Comparison of ENCODE assay signal across 17 cellular contexts in genomic region chr1:169696273-169697100, GRCh38. TPM values are rescaled to one million over a fixed set of nuclear protein-coding genes. Genes with fewer than 3 reads are reported as not detected.
DNase-seq lines count a peak whose midpoint lies in the region; ATAC-seq and TF ChIP-seq lines count a peak whose summit lies in the region.
"Had no signal": no experiment of that assay in that cellular context is flagged by ENCODE, and none has a peak within 500 bp of the region (broad histone marks: within the 10 kb centered on the region; RNA-seq: fewer than 3 reads in every experiment).

No MANE protein-coding gene starts in this region.

- intact Hi-C loops in body of pancreas (cut with DNase I), result no loop called here

- peak overlapping the region; percentile 77 for H3K27ac Mint-ChIP-seq in T-helper 2 cell treated with Interferon-gamma antibody and Interleukin-4, amounts not matched to agents 5 μg/mL and 100 μg/mL, for 36 hours
- H3K27ac Mint-ChIP-seq in memory B cell, result peak overlapping the region; percentile 86
- H3K27ac Mint-ChIP-seq in stimulated activated effector memory CD8-positive, alpha-beta T cell treated with anti-CD3 and anti-CD28 coated beads, Interleukin-12 subunit alpha, Interleukin-12 subunit beta, amount 100 ng/mL, for 72 hours, result no peak overlapping the region

- H3K36me3 Mint-ChIP-seq in T-helper 2 cell treated with Interferon-gamma antibody and Interleukin-4, amounts not matched to agents 5 μg/mL and 100 μg/mL, for 36 hours (ENCODE audit: low read depth), result peaks cover 83% of the 10 kb centered on the region
- peaks cover 43% of the 10 kb centered on the region for H3K36me3 Mint-ChIP-seq in memory B cell
- no peaks in the 10 kb centered on the region for H3K36me3 Mint-ChIP-seq in stimulated activated effector memory CD8-positive, alpha-beta T cell treated with anti-CD3 and anti-CD28 coated beads, Interleukin-12 subunit alpha, Interleukin-12 subunit beta, amount 100 ng/mL, for 72 hours

- H3K27me3 Mint-ChIP-seq in T-helper 2 cell treated with Interferon-gamma antibody and Interleukin-4, amounts not matched to agents 5 μg/mL and 100 μg/mL, for 36 hours (ENCODE audit: low read depth), result no peaks in the 10 kb centered on the region
- no peaks in the 10 kb centered on the region for H3K27me3 Mint-ChIP-seq in memory B cell

- H3K4me3 ChIP-seq in body of pancreas (no peak overlapping the region), HAP-1 (no peak overlapping the region)
- H3K4me3 ChIP-seq: lung, prostate gland had no signal

- TF ChIP-seq CTCF in body of pancreas (IDR thresholded peaks at IDR 0.05), result no peak

- TF ChIP-seq POLR2A in body of pancreas (IDR thresholded peaks at IDR 0.05), result no peak

- ATAC-seq in HG03354 (IDR thresholded peaks at IDR 0.05; ENCODE audit: poor library complexity, severe bottlenecking, unreplicated experiment), result peak; percentile 40
- ATAC-seq in memory B cell (ENCODE audit: low read depth), result no peak
- no peak for ATAC-seq in GM18498 (IDR thresholded peaks at IDR 0.05; ENCODE audit: unreplicated experiment)
- ATAC-seq in body of pancreas, result no peak
- no peak for ATAC-seq in stimulated activated effector memory CD8-positive, alpha-beta T cell treated with anti-CD3 and anti-CD28 coated beads, Interleukin-12 subunit alpha, Interleukin-12 subunit beta, amount 100 ng/mL, for 72 hours

- H3K36me3 ChIP-seq in body of pancreas (replicated peaks in 1 of 2; ENCODE audit: insufficient read depth in 1 of 2, low read depth in 2 of 2), result no peaks in the 10 kb centered on the region
- no peaks in the 10 kb centered on the region for H3K36me3 ChIP-seq in HAP-1 (replicated peaks)
- H3K36me3 ChIP-seq: prostate gland had no signal

- peak overlapping the region; percentile 28 for H3K4me3 Mint-ChIP-seq in T-helper 2 cell treated with Interferon-gamma antibody and Interleukin-4, amounts not matched to agents 5 μg/mL and 100 μg/mL, for 36 hours
- peak overlapping the region; percentile 51 for H3K4me3 Mint-ChIP-seq in memory B cell
- H3K4me3 Mint-ChIP-seq in stimulated activated effector memory CD8-positive, alpha-beta T cell treated with anti-CD3 and anti-CD28 coated beads, Interleukin-12 subunit alpha, Interleukin-12 subunit beta, amount 100 ng/mL, for 72 hours, result no peak overlapping the region

- whole genome bisulfite sequencing in body of pancreas, 2 donors, result 48 to 65% methylated on average over 3 of the region's 3 CpGs

- H3K4me1 Mint-ChIP-seq in T-helper 2 cell treated with Interferon-gamma antibody and Interleukin-4, amounts not matched to agents 5 μg/mL and 100 μg/mL, for 36 hours (ENCODE audit: low read depth), result peaks cover 87% of the 10 kb centered on the region
- peaks cover 76% of the 10 kb centered on the region for H3K4me1 Mint-ChIP-seq in memory B cell
- H3K4me1 Mint-ChIP-seq in stimulated activated effector memory CD8-positive, alpha-beta T cell treated with anti-CD3 and anti-CD28 coated beads, Interleukin-12 subunit alpha, Interleukin-12 subunit beta, amount 100 ng/mL, for 72 hours, result peaks cover 82% of the 10 kb centered on the region

- H3K4me1 ChIP-seq in body of pancreas, result no peaks in the 10 kb centered on the region
- no peaks in the 10 kb centered on the region for H3K4me1 ChIP-seq in HAP-1
- H3K4me1 ChIP-seq: prostate gland had no signal

- no peaks in the 10 kb centered on the region for H3K9me3 Mint-ChIP-seq in T-helper 2 cell treated with Interferon-gamma antibody and Interleukin-4, amounts not matched to agents 5 μg/mL and 100 μg/mL, for 36 hours
- no peaks in the 10 kb centered on the region for H3K9me3 Mint-ChIP-seq in memory B cell
- H3K9me3 Mint-ChIP-seq in stimulated activated effector memory CD8-positive, alpha-beta T cell treated with anti-CD3 and anti-CD28 coated beads, Interleukin-12 subunit alpha, Interleukin-12 subunit beta, amount 100 ng/mL, for 72 hours, result no peaks in the 10 kb centered on the region

- no peaks in the 10 kb centered on the region for H3K9me3 ChIP-seq in body of pancreas
- no peaks in the 10 kb centered on the region for H3K9me3 ChIP-seq in HAP-1
- H3K9me3 ChIP-seq: prostate gland had no signal

- in situ Hi-C loops in HAP-1 (cut with MboI; ENCODE audit: low sequenced_read_pairs), result no loop called here

- DNase-seq in GF-D8 (lab: John Stamatoyannopoulos, UW) (peak; percentile 42), memory B cell (ENCODE audit: low spot score in 2 of 2) (no peak), body of pancreas (no peak), HAP-1 (ENCODE audit: low spot score in 2 of 2) (no peak)
- no peak for DNase-seq in T-helper 2 cell treated with Interferon-gamma antibody and Interleukin-4, amounts not matched to agents 5 μg/mL and 100 μg/mL, for 36 hours (ENCODE audit: low spot score)
- DNase-seq in stimulated activated effector memory CD8-positive, alpha-beta T cell treated with anti-CD3 and anti-CD28 coated beads, Interleukin-12 subunit alpha, Interleukin-12 subunit beta, amount 100 ng/mL, for 72 hours (ENCODE audit: low spot score in 2 of 2), result no peak
- DNase-seq: activated CD8-positive, alpha-beta memory T cell treated with anti-CD3 and anti-CD28 coated beads for 24 hours; DMS53; NCI-H1105; NCI-H748 treated with DMSO at 0.1 percent for 48 hours; stimulated activated CD4-positive, alpha-beta T cell treated with anti-CD3 and anti-CD28 coated beads, Interleukin-2, amount 100 ng/mL, for 48 hours; substantia nigra had no signal

- no peaks in the 10 kb centered on the region for H3K27me3 ChIP-seq in body of pancreas
- 0 out of 2 replicates have a peak, but pooled peaks cover 4% of the 10 kb centered on the region for H3K27me3 ChIP-seq in HAP-1 (ENCODE audit: low read depth)

- no peak overlapping the region for H3K27ac ChIP-seq in body of pancreas
- H3K27ac ChIP-seq: prostate gland had no signal

RNA-seq across cellular contexts. Expression of gene SELL, which starts 14.9 kb away (rescaled TPM):
- under 1 TPM in 1 of 2 donors, not detected in 1; 0.26 TPM for total RNA-seq in body of pancreas
- total RNA-seq: SK-MEL-5 had no signal

RNA-seq across cellular contexts. Expression of gene SELE, which starts 37.4 kb away (rescaled TPM):
- total RNA-seq in body of pancreas, result 1 to 10 TPM in 1 of 2 donors, not detected in 1; 1.3 TPM
- total RNA-seq: SK-MEL-5 had no signal
